ENCODE assay signal across 29 cellular contexts in genomic region chr6:101883398-101883975, GRCh38.
A peak's percentile ranks its signal among the peaks of the same experiment; 100 is the strongest.
DNase-seq lines count a peak whose midpoint lies in the region; ATAC-seq, FAIRE-seq and TF ChIP-seq lines count a peak whose summit lies in the region.
"Had no signal": no experiment of that assay in that cellular context is flagged by ENCODE, and none has a peak within 500 bp of the region (broad histone marks: within the 10 kb centered on the region; RNA-seq: fewer than 3 reads in every experiment).

No MANE protein-coding gene starts in this region.

- no peaks in the 10 kb centered on the region for H3K9me3 Mint-ChIP-seq in HFFc6
- H3K9me3 Mint-ChIP-seq in CD8-positive, alpha-beta T cell, result peaks cover 10% of the 10 kb centered on the region
- H3K9me3 Mint-ChIP-seq: neural crest cell; T-helper 1 cell treated with Interleukin-12 subunit alpha and Interleukin-12 subunit beta and Interleukin-4 antibody, amounts not matched to agents 30 μg/mL and 1 μg/mL, for 36 hours had no signal

- no peaks in the 10 kb centered on the region for H3K36me3 Mint-ChIP-seq in HFFc6 (ENCODE audit: low read depth)
- no peaks in the 10 kb centered on the region for H3K36me3 Mint-ChIP-seq in CD8-positive, alpha-beta T cell
- H3K36me3 Mint-ChIP-seq: activated naive CD8-positive, alpha-beta T cell; CD8-positive, alpha-beta memory T cell had no signal

- BruUV-seq in A673 (replicated peaks; lab: Mats Ljungman, UMichigan), result no TSS peak

- H3K27me3 ChIP-seq in A673 (replicated peaks; ENCODE audit: insufficient read depth, low read depth, low read length, poor library complexity), result no peaks in the 10 kb centered on the region
- no peaks in the 10 kb centered on the region for H3K27me3 ChIP-seq in keratinocyte (ENCODE audit: control insufficient read depth, extremely low read depth, insufficient read depth, low read length)
- no peaks in the 10 kb centered on the region for H3K27me3 ChIP-seq in CD8-positive, alpha-beta T cell (ENCODE audit: insufficient read depth, low read length)
- H3K27me3 ChIP-seq: body of pancreas had no signal

- no peaks in the 10 kb centered on the region for H3K79me2 ChIP-seq in keratinocyte (ENCODE audit: control insufficient read depth, insufficient read depth, low read length)

- no peaks in the 10 kb centered on the region for H3K9me3 ChIP-seq in A673 (ENCODE audit: low read depth, low read length, poor library complexity, severe bottlenecking)
- no peaks in the 10 kb centered on the region for H3K9me3 ChIP-seq in keratinocyte (ENCODE audit: control insufficient read depth, low read depth, low read length)
- H3K9me3 ChIP-seq in CD8-positive, alpha-beta T cell (ENCODE audit: low read length), result no peaks in the 10 kb centered on the region
- H3K9me3 ChIP-seq: body of pancreas, SK-N-SH had no signal

- H3K4me2 ChIP-seq in keratinocyte (ENCODE audit: control insufficient read depth, extremely low read depth, insufficient read depth, low read depth, low read length), result no peak overlapping the region
- H3K4me2 ChIP-seq: SK-N-SH had no signal

- H3K9me1 ChIP-seq in keratinocyte (ENCODE audit: control insufficient read depth, extremely low read depth, insufficient read depth, low read length), result no peaks in the 10 kb centered on the region

- peak; percentile 29 for FAIRE-seq in keratinocyte (lab: Jason Lieb, UNC)
- FAIRE-seq: G401.6, K562, urothelium cell line had no signal

- CTCF ChIA-PET in A673 (lab: Charles Lee), result no interaction called here
- CTCF ChIA-PET in CD8-positive, alpha-beta T cell (lab: Charles Lee), result no interaction called here

- H3K4me3 ChIP-seq in A673 (ENCODE audit: low read depth, low read length, poor library complexity, severe bottlenecking) (no peak overlapping the region), keratinocyte (ENCODE audit: control insufficient read depth in 2 of 3, extremely low read depth in 1 of 3, insufficient read depth in 2 of 3, low read depth in 1 of 3, low read length in 3 of 3) (no peak overlapping the region)
- no peak overlapping the region for H3K4me3 ChIP-seq in CD8-positive, alpha-beta T cell (ENCODE audit: low read depth, low read length)
- H3K4me3 ChIP-seq: body of pancreas, K562 had no signal

- DNase-seq in A673 (ENCODE audit: low spot score), result no peak
- DNase-seq in HFFc6, result no peak
- DNase-seq in astrocyte of the hippocampus (ENCODE audit: low read depth, low spot score), result peak; percentile 8
- no peak for DNase-seq in keratinocyte (ENCODE audit: low read depth, low spot score)
- DNase-seq in activated CD4-positive, CD25-positive, alpha-beta regulatory T cell treated with anti-CD3 and anti-CD28 coated beads, Interleukin-2, amount 50 U/mL, for 72 hours, result no peak
- no peak for DNase-seq in CD8-positive, alpha-beta T cell
- DNase-seq in hippocampal formation (lab: John Stamatoyannopoulos, UW), result no peak
- no peak for DNase-seq in NCI-H345 (lab: John Stamatoyannopoulos, UW)
- DNase-seq: activated CD8-positive, alpha-beta T cell treated with anti-CD3 and anti-CD28 coated beads for 36 hours; activated T-cell treated with anti-CD3 and anti-CD28 coated beads for 4 hours; body of pancreas; CD8-positive, alpha-beta memory T cell; DMS53; effector CD4-positive, alpha-beta T cell; H7; MM.1S; NCI-H1417; NCI-H2081; NCI-H446; SK-N-SH; stimulated activated naive CD4-positive, alpha-beta T cell had no signal

- H3K9ac ChIP-seq in keratinocyte (ENCODE audit: control insufficient read depth, extremely low read depth, insufficient read depth, low read length), result no peak overlapping the region
- H3K9ac ChIP-seq: SK-N-SH had no signal

- no peaks in the 10 kb centered on the region for H3K27me3 Mint-ChIP-seq in HFFc6 (ENCODE audit: insufficient read depth)
- no peaks in the 10 kb centered on the region for H3K27me3 Mint-ChIP-seq in CD8-positive, alpha-beta T cell (ENCODE audit: low read depth)
- H3K27me3 Mint-ChIP-seq: activated CD8-positive, alpha-beta T cell treated with anti-CD3 and anti-CD28 coated beads for 36 hours; activated naive CD8-positive, alpha-beta T cell; CD8-positive, alpha-beta memory T cell; progenitor cell of endocrine pancreas had no signal

- peaks cover 29% of the 10 kb centered on the region for H3K4me1 Mint-ChIP-seq in HFFc6 (ENCODE audit: low read depth)
- H3K4me1 Mint-ChIP-seq in CD8-positive, alpha-beta T cell (ENCODE audit: low read depth), result no peaks in the 10 kb centered on the region

- H2AFZ ChIP-seq in keratinocyte (ENCODE audit: control insufficient read depth, low read length), result no peak overlapping the region

- H3K4me1 ChIP-seq in A673 (ENCODE audit: insufficient read depth, low read length, poor library complexity, severe bottlenecking) (peaks cover 28% of the 10 kb centered on the region), keratinocyte (ENCODE audit: control insufficient read depth, extremely low read depth, insufficient read depth, low read length) (no peaks in the 10 kb centered on the region)
- H3K4me1 ChIP-seq in CD8-positive, alpha-beta T cell (ENCODE audit: insufficient read depth, low read length), result no peaks in the 10 kb centered on the region
- H3K4me1 ChIP-seq: body of pancreas had no signal

- dilution Hi-C loops in keratinocyte (cut with MboI; ENCODE audit: extremely low pct_ligation_motif_present, low sequenced_read_pairs), result no loop called here

- H4K20me1 ChIP-seq in keratinocyte (ENCODE audit: control insufficient read depth, extremely low read depth, insufficient read depth, low read length), result no peaks in the 10 kb centered on the region

- H3K27ac ChIP-seq in A673 (ENCODE audit: low read depth, low read length, poor library complexity, severe bottlenecking) (peak overlapping the region; percentile 79), keratinocyte (ENCODE audit: control insufficient read depth, insufficient read depth, low read length) (no peak overlapping the region)
- H3K27ac ChIP-seq in CD8-positive, alpha-beta T cell (ENCODE audit: low read depth, low read length), result no peak overlapping the region
- H3K27ac ChIP-seq: body of pancreas had no signal

- no peak for TF ChIP-seq CTCF in A673 (conservative IDR thresholded peaks at IDR 0.05; ENCODE audit: low read depth, low read length)
- TF ChIP-seq CTCF in HFFc6 (IDR thresholded peaks at IDR 0.05), result no peak
- no peak for TF ChIP-seq CTCF in keratinocyte (optimal IDR thresholded peaks at IDR 0.05 in 1 of 3, IDR thresholded peaks at IDR 0.05 in 1 of 3, conservative IDR thresholded peaks at IDR 0.05 in 1 of 3; ENCODE audit: extremely low read depth in 1 of 3, insufficient read depth in 2 of 3, low read length in 3 of 3)
- no peak for TF ChIP-seq CTCF in CD8-positive, alpha-beta T cell (IDR thresholded peaks at IDR 0.05)

- H3K4me3 Mint-ChIP-seq in HFFc6, result peak overlapping the region; percentile 18; the same call in 1 of the 2 replicates
- no peak overlapping the region for H3K4me3 Mint-ChIP-seq in CD8-positive, alpha-beta T cell
- H3K4me3 Mint-ChIP-seq: activated CD8-positive, alpha-beta T cell treated with anti-CD3 and anti-CD28 coated beads for 36 hours; activated naive CD8-positive, alpha-beta T cell; CD8-positive, alpha-beta memory T cell; neural crest cell; T-helper 1 cell treated with Interleukin-12 subunit alpha and Interleukin-12 subunit beta and Interleukin-4 antibody, amounts not matched to agents 30 μg/mL and 1 μg/mL, for 36 hours had no signal

- intact Hi-C loops in A673 (cut with micrococcal nuclease; ENCODE audit: unreplicated experiment), result no loop called here
- intact Hi-C loops in CD8-positive, alpha-beta T cell (cut with DNase I, micrococcal nuclease), result no loop called here

- no peak for ATAC-seq in CD8-positive, alpha-beta T cell
- ATAC-seq: activated CD8-positive, alpha-beta T cell treated with anti-CD3 and anti-CD28 coated beads for 36 hours; body of pancreas; K562; sciatic nerve had no signal

- H3K27ac Mint-ChIP-seq in HFFc6, result peak overlapping the region; percentile 6; the same call in 1 of the 2 replicates
- H3K27ac Mint-ChIP-seq in CD8-positive, alpha-beta T cell, result no peak overlapping the region
- H3K27ac Mint-ChIP-seq: activated CD8-positive, alpha-beta T cell treated with anti-CD3 and anti-CD28 coated beads for 36 hours; activated naive CD8-positive, alpha-beta T cell; CD8-positive, alpha-beta memory T cell; progenitor cell of endocrine pancreas; T-helper 1 cell treated with Interleukin-12 subunit alpha and Interleukin-12 subunit beta and Interleukin-4 antibody, amounts not matched to agents 30 μg/mL and 1 μg/mL, for 36 hours had no signal

- POLR2A ChIA-PET in A673 (lab: Charles Lee; ENCODE audit: low non-redundant PET), result no interaction called here
- POLR2A ChIA-PET in CD8-positive, alpha-beta T cell (lab: Charles Lee), result no interaction called here

- no peaks in the 10 kb centered on the region for H3K36me3 ChIP-seq in A673 (ENCODE audit: insufficient read depth, low read length, poor library complexity, severe bottlenecking)
- H3K36me3 ChIP-seq in keratinocyte (ENCODE audit: control insufficient read depth in 2 of 2, extremely low read depth in 1 of 2, insufficient read depth in 2 of 2, low read length in 2 of 2), result no peaks in the 10 kb centered on the region
- H3K36me3 ChIP-seq in CD8-positive, alpha-beta T cell (ENCODE audit: insufficient read depth, low read length), result no peaks in the 10 kb centered on the region
